In genomic region chr14:105039458-105040205, GRCh38 we compare ENCODE assay signal across 1 cellular context.
TF ChIP-seq lines count a peak whose summit lies in the region.

No MANE protein-coding gene starts in this region.

TF ChIP-seq in K562, 482 proteins besides CTCF, POLR2A, EP300 and RAD21:
- no peak for TF ChIP-seq WHSC1 (IDR thresholded peaks at IDR 0.05; ENCODE audit: low read length)
- TF ChIP-seq HMBOX1 (IDR thresholded peaks at IDR 0.05), result 0 out of 2 replicates have a peak, but pooled peaks have one; percentile 25
- TF ChIP-seq PKNOX1 (IDR thresholded peaks at IDR 0.05), result peak; percentile 11; the same call in 1 of the 2 replicates
- 0 out of 2 replicates have a peak, but pooled peaks have one; percentile 20 for TF ChIP-seq EP400 (IDR thresholded peaks at IDR 0.05)
- TF ChIP-seq L3MBTL2 (IDR thresholded peaks at IDR 0.05), result peak; percentile 19; the same call in 1 of the 2 replicates
- no peak for TF ChIP-seq ZNF239 (CRISPR knock-in tag; IDR thresholded peaks at IDR 0.05)
- no peak for TF ChIP-seq HINFP (tag; conservative IDR thresholded peaks at IDR 0.05; ENCODE audit: low read depth)
- no peak for TF ChIP-seq ZNF644 (tag; IDR thresholded peaks at IDR 0.05; ENCODE audit: low read depth)
- no peak for TF ChIP-seq KDM2B (CRISPR knock-in tag; IDR thresholded peaks at IDR 0.05)
- no peak for TF ChIP-seq ZNF518B (CRISPR knock-in tag; IDR thresholded peaks at IDR 0.05)
- TF ChIP-seq VEZF1 (CRISPR knock-in tag; IDR thresholded peaks at IDR 0.05), result peak; percentile 72; the same call in 1 of the 2 replicates
- TF ChIP-seq NFYB (IDR thresholded peaks at IDR 0.05; ENCODE audit: extremely low read depth, insufficient read length), result no peak
